In genomic region chr9:129394011-129394919, GRCh38 we compare ENCODE assay signal across 16 cellular contexts.
DNase-seq lines count a peak whose midpoint lies in the region; ATAC-seq and TF ChIP-seq lines count a peak whose summit lies in the region.
"Had no signal": no experiment of that assay in that cellular context is flagged by ENCODE, and none has a peak within 500 bp of the region (broad histone marks: within the 10 kb centered on the region; RNA-seq: fewer than 3 reads in every experiment).

No MANE protein-coding gene starts in this region.

- H3K9me3 Mint-ChIP-seq in immature natural killer cell, result no peaks in the 10 kb centered on the region

- no peaks in the 10 kb centered on the region for H3K79me2 ChIP-seq in PC-3 (ENCODE audit: low read length)

- peak; percentile 90 for DNase-seq in BE2C
- peak; percentile 22 for DNase-seq in H7
- peak; percentile 51 for DNase-seq in NCI-H69 (lab: John Stamatoyannopoulos, UW)
- peak; percentile 13 for DNase-seq in midbrain (lab: John Stamatoyannopoulos, UW)
- DNase-seq in PC-3, result no peak
- DNase-seq in ascending aorta (ENCODE audit: low spot score in 2 of 2), result no peak
- DNase-seq in immature natural killer cell, result no peak
- DNase-seq in RWPE1 (ENCODE audit: low spot score), result no peak
- DNase-seq: activated naive CD4-positive, alpha-beta T cell treated with Interleukin-2 at 50 U/mL for 16 hours; central memory CD4-positive, alpha-beta T cell; islet precursor cell; NCI-H146; stimulated activated CD4-positive, alpha-beta T cell treated with anti-CD3 and anti-CD28 coated beads, Interleukin-1b, Interleukin-23, amount 100 ng/mL, for 48 hours; trophoblast cell had no signal

- peaks cover 0 to 5% (median 0%) of the 10 kb centered on the region in 3 donors for H3K27me3 Mint-ChIP-seq in immature natural killer cell (ENCODE audit: low read depth in 3 of 3)

- no peaks in the 10 kb centered on the region for H4K20me1 ChIP-seq in PC-3 (ENCODE audit: low read length)

- TF ChIP-seq CTCF in BE2C (IDR thresholded peaks at IDR 0.05; ENCODE audit: low read depth, low read length), result no peak
- no peak for TF ChIP-seq CTCF in PC-3 (conservative IDR thresholded peaks at IDR 0.05; ENCODE audit: low read depth, low read length)
- no peak for TF ChIP-seq CTCF in ascending aorta (IDR thresholded peaks at IDR 0.05)
- TF ChIP-seq CTCF in RWPE1 (conservative IDR thresholded peaks at IDR 0.05; ENCODE audit: low read depth), result no peak

- POLR2A ChIA-PET in PC-3 (lab: Charles Lee; ENCODE audit: unreplicated experiment) (no interaction called here), RWPE1 (lab: Yijun Ruan, JAX; ENCODE audit: low non-redundant PET) (no interaction called here)

- no peaks in the 10 kb centered on the region for H3K36me3 Mint-ChIP-seq in immature natural killer cell

- H3K4me3 ChIP-seq in BE2C (ENCODE audit: low read depth, low read length) (peak overlapping the region; percentile 46), H7 (ENCODE audit: insufficient read depth, low read depth, low read length) (no peak overlapping the region), PC-3 (ENCODE audit: low read length) (no peak overlapping the region), ascending aorta (no peak overlapping the region)

- H3K9ac ChIP-seq in PC-3 (ENCODE audit: low read length), result no peak overlapping the region

- no peak for ATAC-seq in PC-3
- ATAC-seq: HepG2 had no signal

- H3K27ac ChIP-seq in PC-3 (ENCODE audit: low read length) (no peak overlapping the region), ascending aorta (no peak overlapping the region), RWPE1 (no peak overlapping the region)
- H3K27ac ChIP-seq: VCaP had no signal

- no peak overlapping the region for H3K27ac Mint-ChIP-seq in immature natural killer cell

- no peak overlapping the region for H3K4me2 ChIP-seq in PC-3 (ENCODE audit: low read length)

- no TSS peak for BruUV-seq in PC-3 (replicated peaks; lab: Mats Ljungman, UMichigan)

- H3K27me3 ChIP-seq in BE2C (no peaks in the 10 kb centered on the region), H7 (ENCODE audit: control insufficient read depth, insufficient read depth, low read length) (no peaks in the 10 kb centered on the region), PC-3 (ENCODE audit: low read length) (no peaks in the 10 kb centered on the region), ascending aorta (no peaks in the 10 kb centered on the region)

- intact Hi-C loops in PC-3 (cut with micrococcal nuclease) (no loop called here), ascending aorta (cut with DNase I) (no loop called here)

- H3K4me3 Mint-ChIP-seq in immature natural killer cell, result no peak overlapping the region

- no peaks in the 10 kb centered on the region for H3K4me1 Mint-ChIP-seq in immature natural killer cell

- no peak overlapping the region for H2AFZ ChIP-seq in PC-3 (ENCODE audit: low read length)

- peaks cover 52% of the 10 kb centered on the region for H3K4me1 ChIP-seq in BE2C
- no peaks in the 10 kb centered on the region for H3K4me1 ChIP-seq in PC-3 (ENCODE audit: insufficient read depth, low read length)
- H3K4me1 ChIP-seq in ascending aorta, result no peaks in the 10 kb centered on the region

- H3K9me2 ChIP-seq in PC-3 (replicated peaks; ENCODE audit: low read length), result no peaks in the 10 kb centered on the region

- no peaks in the 10 kb centered on the region for H3F3A ChIP-seq in PC-3 (ENCODE audit: low read length, unreplicated experiment)

- H3K9me3 ChIP-seq in BE2C (no peaks in the 10 kb centered on the region; the same call in 1 of the 2 replicates), PC-3 (ENCODE audit: low read length) (no peaks in the 10 kb centered on the region), ascending aorta (no peaks in the 10 kb centered on the region)

- no peaks in the 10 kb centered on the region for H3K36me3 ChIP-seq in BE2C
- H3K36me3 ChIP-seq in H7 (replicated peaks; ENCODE audit: control insufficient read depth, insufficient read depth, low read length), result no peaks in the 10 kb centered on the region
- no peaks in the 10 kb centered on the region for H3K36me3 ChIP-seq in PC-3 (ENCODE audit: low read depth, low read length)
- H3K36me3 ChIP-seq in ascending aorta, result no peaks in the 10 kb centered on the region

- CTCF ChIA-PET in PC-3 (lab: Charles Lee), result no interaction called here
- CTCF ChIA-PET in RWPE1 (lab: Yijun Ruan, JAX), result interaction anchor here (0.6 kb wide), 1 partner anchor 9 kb away, joined by 3 read pairs; no protein-coding TSS in a partner anchor

Comparison
In these comparisons a context has a peak if more than half of its experiments do, and no peak if none do; other contexts are left out.
1. DNase-seq: peak in BE2C (single experiment), H7 (single experiment), NCI-H69 (single experiment) and midbrain (single experiment); none in PC-3 (single experiment), ascending aorta (0 of 2), immature natural killer cell (0 of 3) and RWPE1 (single experiment).